23 cellular contexts compared by ENCODE assay signal in the genomic region with DNA sequence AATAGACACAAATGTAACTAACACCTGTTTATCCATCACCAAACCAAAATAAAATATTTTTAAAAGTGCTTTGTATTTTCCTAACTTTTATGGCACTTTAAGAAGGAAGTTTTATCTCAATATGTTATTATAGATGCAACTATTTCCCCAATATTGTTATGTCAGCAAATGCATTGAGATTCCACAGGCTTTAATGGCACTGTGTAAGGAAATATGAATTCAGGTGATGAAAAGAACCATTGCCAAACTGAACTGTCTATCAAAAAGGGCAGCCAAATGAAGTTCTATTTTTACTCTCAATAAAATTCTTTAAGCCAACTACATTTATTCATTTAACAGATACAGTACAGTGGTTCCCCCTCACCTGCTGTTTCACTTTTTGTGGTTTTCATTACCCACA.
"Had no signal": no experiment of that assay in that cellular context is flagged by ENCODE, and none has a peak within 500 bp of the region (broad histone marks: within the 10 kb centered on the region; RNA-seq: fewer than 3 reads in every experiment).

No MANE protein-coding gene starts in this region.

- H2AFZ ChIP-seq: neural progenitor cell had no signal

- FAIRE-seq: endometrium, frontal cortex had no signal

- H3K4me2 ChIP-seq: neural progenitor cell had no signal

- H3K4me3 ChIP-seq: heart right ventricle, mucosa of descending colon, neural progenitor cell, pancreas, skin epidermis, stomach, thoracic aorta, transverse colon had no signal

- H3K9me3 ChIP-seq: mucosa of descending colon, pancreas, stomach, thoracic aorta, transverse colon had no signal

- DNase-seq: effector memory CD4-positive, alpha-beta T cell; heart right ventricle; hypothalamus; kidney glomerular epithelial cell; mammary epithelial cell; mucosa of descending colon; occipital lobe; pancreas; stimulated activated CD4-positive, alpha-beta T cell treated with anti-CD3 and anti-CD28 coated beads, Interleukin-2, amount 100 ng/mL, for 24 hours; stimulated activated CD4-positive, alpha-beta T cell treated with anti-CD3 and anti-CD28 coated beads, Interleukin-4, amount 100 ng/mL, for 4 hours; stimulated activated naive B cell treated with anti-CD40 and anti-IgM and Interleukin-4, amounts not matched to agents 10 μg/mL and 1 μg/mL and 100 μg/mL, for 72 hours; stomach; substantia nigra; transverse colon had no signal

- H3K27ac ChIP-seq: neural progenitor cell, pancreas, skin epidermis, thoracic aorta, transverse colon had no signal

- H3K27me3 ChIP-seq: heart right ventricle, neural progenitor cell, pancreas, stomach, transverse colon had no signal

- ATAC-seq: esophagus mucosa; left lobe of liver; mucosa of descending colon; natural killer cell treated with Interleukin-12 subunit alpha and Interleukin-12 subunit beta and Interleukin-15 and Interleukin-18, amount 100 ng/mL, for 72 hours; pancreas; sciatic nerve; stimulated activated naive B cell treated with anti-CD40 and anti-IgM and Interleukin-4, amounts not matched to agents 10 μg/mL and 1 μg/mL and 100 μg/mL, for 72 hours had no signal

- H3K36me3 ChIP-seq: heart right ventricle, neural progenitor cell, pancreas, stomach, thoracic aorta, transverse colon had no signal

- H3K4me1 ChIP-seq: neural progenitor cell had no signal

- H3K9ac ChIP-seq: neural progenitor cell had no signal
